Comparison of ENCODE assay signal across 8 cellular contexts in the genomic region with DNA sequence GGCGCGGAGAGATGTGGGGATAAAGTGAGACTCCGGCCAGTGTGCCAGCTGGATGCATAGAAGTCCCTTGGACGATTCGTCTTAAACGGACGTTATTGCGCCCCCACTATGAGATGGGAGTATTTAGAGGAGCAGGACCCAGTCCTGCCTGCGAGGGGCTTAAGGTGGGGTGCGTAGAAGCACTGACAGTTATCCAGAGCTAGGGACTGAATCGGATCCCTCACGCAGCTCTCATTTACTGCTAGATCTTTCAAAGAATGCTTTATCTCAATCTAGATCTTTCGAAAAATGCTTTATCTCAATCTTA. TPM values are rescaled to one million over a fixed set of nuclear protein-coding genes. Genes with fewer than 3 reads are reported as not detected.
A peak's percentile ranks its signal among the peaks of the same experiment; 100 is the strongest.
DNase-seq lines count a peak whose midpoint lies in the region; ATAC-seq and TF ChIP-seq lines count a peak whose summit lies in the region.

No MANE protein-coding gene starts in this region.

- TF ChIP-seq CTCF in neural crest cell (conservative IDR thresholded peaks at IDR 0.05) = no peak

- H3K4me1 Mint-ChIP-seq in effector memory CD8-positive, alpha-beta T cell (ENCODE audit: low read depth in 2 of 2) = peaks cover 38 to 48% of the 10 kb centered on the region in 2 donors
- peaks cover 20% of the 10 kb centered on the region for H3K4me1 Mint-ChIP-seq in neural crest cell

- H3K27ac Mint-ChIP-seq in effector memory CD8-positive, alpha-beta T cell = peak overlapping the region; percentile 74 to 82
- H3K27ac Mint-ChIP-seq in neural crest cell (ENCODE audit: unreplicated experiment) = no peak overlapping the region

- H3K4me1 ChIP-seq in HUES48 (ENCODE audit: control insufficient read depth, insufficient read depth, low read length) = no peaks in the 10 kb centered on the region; the same call in 1 of the 2 replicates

- DNase-seq in activated CD8-positive, alpha-beta memory T cell treated with anti-CD3 and anti-CD28 coated beads, Interleukin-2, amount 50 U/mL, for 4 hours = peak; percentile 29
- no peak for DNase-seq in activated CD8-positive, alpha-beta memory T cell treated with anti-CD3 and anti-CD28 coated beads for 24 hours
- DNase-seq in effector memory CD8-positive, alpha-beta T cell = no peak
- DNase-seq in neural crest cell (ENCODE audit: low read depth, low spot score) (no peak), NCI-H2029 (lab: John Stamatoyannopoulos, UW) (no peak), left lobe of liver (ENCODE audit: low spot score) (no peak), T1000 (lab: John Stamatoyannopoulos, UW) (no peak)

- peaks cover 27 to 61% of the 10 kb centered on the region in 2 donors for H3K27me3 Mint-ChIP-seq in effector memory CD8-positive, alpha-beta T cell
- peaks cover 96% of the 10 kb centered on the region for H3K27me3 Mint-ChIP-seq in neural crest cell (ENCODE audit: low read depth)

- H3K9me3 ChIP-seq in HUES48 (ENCODE audit: control insufficient read depth, insufficient read depth, low read length) = no peaks in the 10 kb centered on the region

- ATAC-seq in effector memory CD8-positive, alpha-beta T cell (replicated peaks) = peak; percentile 17
- no peak for ATAC-seq in left lobe of liver

- H3K4me3 ChIP-seq in HUES48 (ENCODE audit: low read depth, low read length) = peak overlapping the region; percentile 87

- H3K36me3 Mint-ChIP-seq in effector memory CD8-positive, alpha-beta T cell (ENCODE audit: insufficient read depth) = peaks cover 5% of the 10 kb centered on the region
- H3K36me3 Mint-ChIP-seq in neural crest cell (ENCODE audit: low read depth) = no peaks in the 10 kb centered on the region

- peaks cover 62% of the 10 kb centered on the region for H3K27me3 ChIP-seq in HUES48 (ENCODE audit: control insufficient read depth, insufficient read depth, low read length)

- peak overlapping the region; percentile 64 for H3K9ac ChIP-seq in HUES48 (ENCODE audit: low read depth, low read length)

- peak overlapping the region; percentile 86 for H3K4me3 Mint-ChIP-seq in effector memory CD8-positive, alpha-beta T cell
- peak overlapping the region; percentile 66 for H3K4me3 Mint-ChIP-seq in neural crest cell

- H3K9me3 Mint-ChIP-seq in effector memory CD8-positive, alpha-beta T cell = no peaks in the 10 kb centered on the region
- H3K9me3 Mint-ChIP-seq in neural crest cell = no peaks in the 10 kb centered on the region

- H3K27ac ChIP-seq in HUES48 (ENCODE audit: low read depth, low read length) = no peak overlapping the region

- H3K36me3 ChIP-seq in HUES48 (ENCODE audit: control insufficient read depth, insufficient read depth, low read length) = no peaks in the 10 kb centered on the region

RNA-seq across cellular contexts. Expression of a gene that starts 0.6 kb away (rescaled TPM):
- total RNA-seq in neural crest cell (0.28 and 0.43 TPM in 2 replicates), left lobe of liver (29.9 TPM)

Comparison
In these comparisons a context has a peak if more than half of its experiments do, and no peak if none do; other contexts are left out.
1. RNA of a gene that starts 0.6 kb away (total RNA-seq): 29.9 TPM in left lobe of liver (single experiment); 0.28 to 0.43 TPM in neural crest cell; every median in the first group is over 10 times any median in the second.